Comparison of ENCODE assay signal across 1 cellular context in genomic region chr13:57909833-57910232, GRCh38.
DNase-seq lines count a peak whose midpoint lies in the region.
"Not testable (repeated sequence)": the region's sequence is repeated elsewhere in the genome, so short reads cannot be mapped to it uniquely, and the experiment has no call there.

No MANE protein-coding gene starts in this region.

- intact Hi-C loops in posterior vena cava (cut with DNase I): not testable (repeated sequence)

- DNase-seq in posterior vena cava (ENCODE audit: low spot score): peak; percentile 76
